ENCODE assay signal across 10 cellular contexts in the genomic region with DNA sequence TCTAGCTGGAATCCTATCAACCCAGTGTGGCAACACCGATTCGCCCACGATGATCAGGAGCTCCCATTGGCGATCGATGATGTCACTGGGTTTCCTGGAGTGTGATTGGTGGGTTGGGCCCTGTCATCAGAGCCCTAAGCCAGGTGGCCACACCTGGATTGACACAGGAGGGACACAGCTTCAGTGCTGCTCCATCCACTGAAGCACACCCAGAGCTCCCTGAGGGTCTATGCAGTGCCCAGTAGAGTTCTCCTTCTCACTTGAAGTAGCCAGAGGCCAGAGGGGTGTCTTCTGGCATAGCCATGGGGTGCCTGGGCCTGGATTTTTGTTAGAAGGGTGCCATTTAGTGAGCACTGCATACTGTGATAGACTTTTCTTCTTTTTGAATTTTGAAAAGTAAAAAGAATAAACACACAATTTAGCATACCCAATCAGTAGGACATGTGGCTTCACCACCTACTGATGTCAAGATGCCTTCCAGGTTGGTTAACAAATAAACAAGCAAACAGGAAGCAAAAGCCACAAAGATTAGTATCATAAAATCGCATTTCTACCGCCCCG.
DNase-seq lines count a peak whose midpoint lies in the region; ATAC-seq and TF ChIP-seq lines count a peak whose summit lies in the region.
"Had no signal": no experiment of that assay in that cellular context is flagged by ENCODE, and none has a peak within 500 bp of the region (broad histone marks: within the 10 kb centered on the region; RNA-seq: fewer than 3 reads in every experiment).

No MANE protein-coding gene starts in this region.

- H2AK5ac ChIP-seq in mesenchymal stem cell (ENCODE audit: low read length, severe bottlenecking), result no peak overlapping the region

- H3K27ac ChIP-seq in CD8-positive, alpha-beta memory T cell (ENCODE audit: low read depth, low read length), result peak overlapping the region; percentile 91
- no peak overlapping the region for H3K27ac ChIP-seq in mesenchymal stem cell (ENCODE audit: low read length, poor library complexity, severe bottlenecking)
- H3K27ac ChIP-seq: left lung had no signal

- H2BK120ac ChIP-seq in mesenchymal stem cell (ENCODE audit: low read depth, low read length), result no peak overlapping the region

- no peak overlapping the region for H3K23ac ChIP-seq in mesenchymal stem cell (ENCODE audit: low read length in 2 of 2)

- no peak overlapping the region for H3K4ac ChIP-seq in mesenchymal stem cell (ENCODE audit: low read depth in 1 of 2, low read length in 2 of 2)

- over 99% methylated on average over 5 of the region's 8 CpGs for WGBS in mesenchymal stem cell

- H3K27ac Mint-ChIP-seq in CD8-positive, alpha-beta memory T cell, result peak overlapping the region; percentile 95 to 100 (median 99)
- peak overlapping the region in 4 of 5 experiments; percentile 83 to 97 (median 89) for H3K27ac Mint-ChIP-seq in brain
- H3K27ac Mint-ChIP-seq in naive B cell, result peak overlapping the region in 4 of 6 donors; percentile 57 to 92 (median 72)

- no peak for ATAC-seq in naive B cell (ENCODE audit: low read depth in 2 of 2)
- ATAC-seq: esophagus mucosa, left lung had no signal

- H3K36me3 ChIP-seq in CD8-positive, alpha-beta memory T cell (ENCODE audit: insufficient read depth, low read length), result no peaks in the 10 kb centered on the region
- peaks cover 0 to 7% of the 10 kb centered on the region in 2 experiments for H3K36me3 ChIP-seq in mesenchymal stem cell (ENCODE audit: control insufficient read depth in 1 of 2, insufficient read depth in 2 of 2, low read depth in 1 of 2, low read length in 2 of 2)

- peaks cover 0 to 6% of the 10 kb centered on the region in 2 donors for H3K27me3 Mint-ChIP-seq in CD8-positive, alpha-beta memory T cell
- H3K27me3 Mint-ChIP-seq in brain (no peaks in the 10 kb centered on the region), naive B cell (no peaks in the 10 kb centered on the region)

- no peaks in the 10 kb centered on the region for H3K27me3 ChIP-seq in CD8-positive, alpha-beta memory T cell (ENCODE audit: insufficient read depth, low read length, poor library complexity, severe bottlenecking)
- no peaks in the 10 kb centered on the region for H3K27me3 ChIP-seq in mesenchymal stem cell (ENCODE audit: control insufficient read depth in 1 of 2, insufficient read depth in 1 of 2, low read length in 2 of 2)
- H3K27me3 ChIP-seq: left lung had no signal

- H3K14ac ChIP-seq in mesenchymal stem cell (ENCODE audit: low read length in 2 of 2), result no peak overlapping the region

- no peak overlapping the region for H2BK15ac ChIP-seq in mesenchymal stem cell (ENCODE audit: low read depth, poor library complexity, severe bottlenecking)

- peaks cover 0 to 4% (median 0%) of the 10 kb centered on the region in 5 donors for H3K9me3 Mint-ChIP-seq in CD8-positive, alpha-beta memory T cell
- peaks cover 0 to 6% (median 5%) of the 10 kb centered on the region in 5 experiments for H3K9me3 Mint-ChIP-seq in brain
- H3K9me3 Mint-ChIP-seq in naive B cell, result no peaks in the 10 kb centered on the region

- CTCF ChIA-PET in CD8-positive, alpha-beta memory T cell (lab: Charles Lee), result interaction anchor here (0.9 kb wide), 2 partner anchors 37 to 77 kb away, joined by 3 read pairs; no protein-coding TSS in a partner anchor

- peaks cover 50% of the 10 kb centered on the region for H3K79me1 ChIP-seq in mesenchymal stem cell (replicated peaks; ENCODE audit: low read length, poor library complexity, severe bottlenecking)

- no peak overlapping the region for H4K91ac ChIP-seq in mesenchymal stem cell (ENCODE audit: low read length)

- peaks cover 67% of the 10 kb centered on the region for H3K4me1 ChIP-seq in CD8-positive, alpha-beta memory T cell (ENCODE audit: insufficient read depth, low read length)
- H3K4me1 ChIP-seq in mesenchymal stem cell (ENCODE audit: control insufficient read depth, insufficient read depth, low read depth, low read length), result peaks cover 18% of the 10 kb centered on the region

- H4K8ac ChIP-seq in mesenchymal stem cell (ENCODE audit: low read length), result no peak overlapping the region

- H3K9me3 ChIP-seq in CD8-positive, alpha-beta memory T cell (ENCODE audit: low read length), result no peaks in the 10 kb centered on the region
- H3K9me3 ChIP-seq in mesenchymal stem cell (ENCODE audit: control insufficient read depth, low read length), result no peaks in the 10 kb centered on the region
- H3K9me3 ChIP-seq: left lung had no signal

- no peak overlapping the region for H2BK12ac ChIP-seq in mesenchymal stem cell (ENCODE audit: low read length in 2 of 2)

- DNase-seq in CD8-positive, alpha-beta memory T cell, result peak in 4 of 5 donors; percentile 27 to 81 (median 60)
- DNase-seq in HT-29 (ENCODE audit: low spot score), result peak; percentile 54
- no peak for DNase-seq in naive B cell
- DNase-seq in mesenchymal stem cell, result no peak
- no peak for DNase-seq in COLO829 (ENCODE audit: low spot score)
- DNase-seq in EL, result no peak
- DNase-seq: KG1, left lung had no signal

- H3K4me2 ChIP-seq in mesenchymal stem cell (ENCODE audit: low read length, poor library complexity, severe bottlenecking), result no peak overlapping the region

- no peak for TF ChIP-seq CTCF in brain (conservative IDR thresholded peaks at IDR 0.05)

- H2BK5ac ChIP-seq in mesenchymal stem cell (ENCODE audit: low read depth, low read length, poor library complexity, severe bottlenecking), result no peak overlapping the region

- peaks cover 70 to 77% (median 77%) of the 10 kb centered on the region in 3 donors for H3K4me1 Mint-ChIP-seq in CD8-positive, alpha-beta memory T cell
- H3K4me1 Mint-ChIP-seq in brain (peaks cover 81% of the 10 kb centered on the region), naive B cell (peaks cover 36 to 49% (median 38%) of the 10 kb centered on the region in 3 donors)

- H3K4me3 ChIP-seq in CD8-positive, alpha-beta memory T cell (ENCODE audit: low read length), result no peak overlapping the region
- no peak overlapping the region for H3K4me3 ChIP-seq in mesenchymal stem cell (ENCODE audit: insufficient read depth in 1 of 2, low read depth in 1 of 2, low read length in 2 of 2)
- H3K4me3 ChIP-seq: left lung had no signal

- no peak overlapping the region for H2AFZ ChIP-seq in mesenchymal stem cell (ENCODE audit: low read depth, low read length)

- H3K36me3 Mint-ChIP-seq in CD8-positive, alpha-beta memory T cell, result peaks cover 0 to 11% (median 0%) of the 10 kb centered on the region in 3 donors
- peaks cover 40% of the 10 kb centered on the region for H3K36me3 Mint-ChIP-seq in brain
- H3K36me3 Mint-ChIP-seq in naive B cell, result no peaks in the 10 kb centered on the region

- H3K4me3 Mint-ChIP-seq in CD8-positive, alpha-beta memory T cell, result peak overlapping the region; percentile 66 to 90 (median 77)
- H3K4me3 Mint-ChIP-seq in brain (no peak overlapping the region), naive B cell (no peak overlapping the region)

- H3K9ac ChIP-seq in mesenchymal stem cell (ENCODE audit: low read length), result no peak overlapping the region

- POLR2A ChIA-PET in CD8-positive, alpha-beta memory T cell (lab: Charles Lee), result interaction anchor here (2.3 kb wide), 1 partner anchor 52 kb away, joined by 6 read pairs; no protein-coding TSS in a partner anchor

- no peak overlapping the region for H3K18ac ChIP-seq in mesenchymal stem cell (ENCODE audit: low read depth in 1 of 2, low read length in 2 of 2)

Comparison
In these comparisons a context has a peak if more than half of its experiments do, and no peak if none do; other contexts are left out.
1. DNase-seq: peak in CD8-positive, alpha-beta memory T cell (4 of 5) and HT-29 (single experiment); none in naive B cell (single experiment), mesenchymal stem cell (single experiment), COLO829 (single experiment) and EL (single experiment).
2. H3K4me3 Mint-ChIP-seq: peak in CD8-positive, alpha-beta memory T cell (7 of 7); none in brain (0 of 5) and naive B cell (0 of 8).
3. Peak in every context shown above with its lines, with median percentiles within 50 percentile points of each other: H3K27ac Mint-ChIP-seq.